Comparison of ENCODE assay signal across 17 cellular contexts in the genomic region with DNA sequence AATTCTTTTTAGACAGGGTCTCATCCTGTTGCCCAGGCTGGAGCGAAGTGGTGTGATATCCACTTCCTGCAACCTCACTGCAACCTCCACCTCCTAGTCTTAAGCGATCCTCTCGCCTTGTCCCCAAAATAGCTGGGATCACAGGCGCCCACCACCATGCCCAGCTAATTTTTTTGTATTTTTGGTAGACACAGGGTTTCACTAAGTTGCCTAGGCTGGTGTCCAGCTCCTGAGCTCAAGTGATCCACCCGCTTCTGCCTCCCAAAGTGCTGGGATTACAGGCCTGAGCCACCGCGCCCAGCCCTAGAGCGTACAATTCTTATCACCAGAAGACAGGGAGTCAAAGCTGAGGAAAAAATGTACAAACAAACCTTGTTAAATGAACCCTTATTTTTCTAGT. TPM values are rescaled to one million over a fixed set of nuclear protein-coding genes. Genes with fewer than 3 reads are reported as not detected.
"Had no signal": no experiment of that assay in that cellular context is flagged by ENCODE, and none has a peak within 500 bp of the region (broad histone marks: within the 10 kb centered on the region; RNA-seq: fewer than 3 reads in every experiment).

No MANE protein-coding gene starts in this region.

- H3K4me3 Mint-ChIP-seq: activated CD8-positive, alpha-beta T cell treated with anti-CD3 and anti-CD28 coated beads for 36 hours; activated naive CD4-positive, alpha-beta T cell treated with anti-CD3 and anti-CD28 coated beads, Interleukin-2, amount 10 ng/mL, durations not matched to agents 7 days and 5 days; activated T-cell treated with anti-CD3 and anti-CD28 coated beads, Interleukin-2, amount 50 U/mL, for 4 hours had no signal

- H3K36me3 ChIP-seq: tibial artery, WERI-Rb-1 had no signal

- H3K27ac ChIP-seq: tibial artery, WERI-Rb-1 had no signal

- ATAC-seq: activated CD8-positive, alpha-beta T cell treated with anti-CD3 and anti-CD28 coated beads for 36 hours; activated T-cell treated with anti-CD3 and anti-CD28 coated beads, Interleukin-2, amount 50 U/mL, for 4 hours; left ventricle myocardium superior; stimulated activated naive CD8-positive, alpha-beta T cell treated with anti-CD3 and anti-CD28 coated beads, Interleukin-15, Interleukin-2, amounts not matched to agents 100 U/mL and 50 U/mL, for 24 hours had no signal

- DNase-seq: activated CD4-positive, alpha-beta T cell treated with anti-CD3 and anti-CD28 coated beads for 48 hours; activated CD8-positive, alpha-beta T cell treated with anti-CD3 and anti-CD28 coated beads for 36 hours; activated effector memory CD4-positive, alpha-beta T cell treated with Interleukin-2 at 50 U/mL for 16 hours; activated naive CD4-positive, alpha-beta T cell treated with anti-CD3 and anti-CD28 coated beads, Interleukin-2, amount 10 ng/mL, durations not matched to agents 7 days and 5 days; activated T-cell treated with anti-CD3 and anti-CD28 coated beads, Interleukin-2, amount 50 U/mL, for 4 hours; effector CD8-positive, alpha-beta T cell; left ventricle myocardium superior; occipital lobe; posterior cingulate gyrus; retina; stimulated activated naive CD8-positive, alpha-beta T cell treated with anti-CD3 and anti-CD28 coated beads, Interleukin-15, Interleukin-2, amounts not matched to agents 100 U/mL and 50 U/mL, for 24 hours; substantia nigra; T1000; tibial artery; WERI-Rb-1 had no signal

- H3K27me3 ChIP-seq: tibial artery had no signal

- H3K27ac Mint-ChIP-seq: activated CD8-positive, alpha-beta T cell treated with anti-CD3 and anti-CD28 coated beads for 36 hours; activated naive CD4-positive, alpha-beta T cell treated with anti-CD3 and anti-CD28 coated beads, Interleukin-2, amount 10 ng/mL, durations not matched to agents 7 days and 5 days had no signal

- H3K27me3 Mint-ChIP-seq: activated CD8-positive, alpha-beta T cell treated with anti-CD3 and anti-CD28 coated beads for 36 hours; activated naive CD4-positive, alpha-beta T cell treated with anti-CD3 and anti-CD28 coated beads, Interleukin-2, amount 10 ng/mL, durations not matched to agents 7 days and 5 days had no signal

- H3K9me3 Mint-ChIP-seq: activated CD8-positive, alpha-beta T cell treated with anti-CD3 and anti-CD28 coated beads for 36 hours; activated naive CD4-positive, alpha-beta T cell treated with anti-CD3 and anti-CD28 coated beads, Interleukin-2, amount 10 ng/mL, durations not matched to agents 7 days and 5 days; activated T-cell treated with anti-CD3 and anti-CD28 coated beads, Interleukin-2, amount 50 U/mL, for 4 hours had no signal

- H3K4me3 ChIP-seq: tibial artery had no signal

- H3K9me3 ChIP-seq: tibial artery had no signal

- H3K36me3 Mint-ChIP-seq: activated naive CD4-positive, alpha-beta T cell treated with anti-CD3 and anti-CD28 coated beads, Interleukin-2, amount 10 ng/mL, durations not matched to agents 7 days and 5 days had no signal

RNA-seq across cellular contexts. Expression of a gene that starts 13.9 kb away (rescaled TPM):
- polyA plus RNA-seq: neural cell had no signal

RNA-seq across cellular contexts. Expression of a gene that starts 24.9 kb away (rescaled TPM):
- total RNA-seq: activated CD8-positive, alpha-beta T cell treated with anti-CD3 and anti-CD28 coated beads for 36 hours; occipital lobe; T-helper 1 cell treated with Interleukin-12 subunit alpha and Interleukin-12 subunit beta and Interleukin-4 antibody, amounts not matched to agents 30 ng/mL and 1 ng/mL, for 36 hours had no signal
- polyA plus RNA-seq: neural cell had no signal
